In the genomic region with DNA sequence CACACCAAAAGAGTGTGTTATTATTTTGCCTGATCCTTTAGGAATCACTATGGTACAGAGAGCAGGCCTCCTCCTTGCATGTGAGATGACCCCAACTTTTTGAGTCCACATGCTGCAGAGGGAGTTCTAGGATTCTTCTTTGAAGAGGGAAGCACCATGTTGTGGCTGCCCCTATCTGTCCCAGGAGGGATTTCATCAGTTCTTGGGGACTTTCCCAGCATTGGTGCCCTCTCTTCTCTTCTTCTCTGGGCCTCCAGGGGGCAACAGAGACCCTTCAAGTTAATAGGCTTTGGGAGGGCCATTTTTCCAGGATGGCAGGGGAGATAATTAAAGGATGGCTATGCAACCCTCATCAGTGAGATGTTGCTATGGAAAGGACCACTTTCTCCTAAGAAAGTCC, we compare ENCODE assay signal across 8 cellular contexts. TPM values are rescaled to one million over a fixed set of nuclear protein-coding genes. Genes with fewer than 3 reads are reported as not detected.
DNase-seq lines count a peak whose midpoint lies in the region; FAIRE-seq and TF ChIP-seq lines count a peak whose summit lies in the region.

No MANE protein-coding gene starts in this region.

- H3K9me3 ChIP-seq in AG04450 (ENCODE audit: control insufficient read depth, insufficient read depth, low read length) (no peaks in the 10 kb centered on the region), endothelial cell of umbilical vein (replicated peaks; ENCODE audit: control insufficient read depth, insufficient read depth, low read length) (no peaks in the 10 kb centered on the region)

- intact Hi-C loops in endothelial cell of umbilical vein (cut with micrococcal nuclease): loop anchor here (1.0 to 10.0 kb wide), 5 partner anchors 61 to 680 kb away; a partner anchor contains a TSS

- no peaks in the 10 kb centered on the region for H4K20me1 ChIP-seq in endothelial cell of umbilical vein (replicated peaks; ENCODE audit: control insufficient read depth, extremely low read depth, insufficient read depth, low read length)

- H3K27ac ChIP-seq in AG04450 (ENCODE audit: low read depth, low read length): no peak overlapping the region
- H3K27ac ChIP-seq in endothelial cell of umbilical vein (ENCODE audit: insufficient read depth, low read depth, low read length): no peak overlapping the region

- no peak overlapping the region for H3K4me2 ChIP-seq in endothelial cell of umbilical vein (ENCODE audit: insufficient read depth, low read length)

- no peaks in the 10 kb centered on the region for H3K9me1 ChIP-seq in endothelial cell of umbilical vein (replicated peaks; ENCODE audit: control insufficient read depth, extremely low read depth, insufficient read depth, low read length)

- dilution Hi-C loops in endothelial cell of umbilical vein (cut with MboI; ENCODE audit: extremely low pct_ligation_motif_present, low sequenced_read_pairs): no loop called here

- CTCF ChIA-PET in AG04450 (lab: Charles Lee) (interaction anchor here (0.8 to 2.6 kb wide), 5 partner anchors 14 to 147 kb away, joined by 3 to 12 read pairs (median 3); a partner anchor contains a TSS), endothelial cell of umbilical vein (lab: Charles Lee) (interaction anchor here (0.6 to 1.9 kb wide), 14 partner anchors 10 to 262 kb away, joined by 3 to 12 read pairs (median 4); a partner anchor contains a TSS)

- peaks cover 12% of the 10 kb centered on the region for H3K79me2 ChIP-seq in endothelial cell of umbilical vein (ENCODE audit: control insufficient read depth, insufficient read depth, low read length)

- H3K27me3 ChIP-seq in AG04450 (ENCODE audit: control insufficient read depth, insufficient read depth, low read length): no peaks in the 10 kb centered on the region
- H3K27me3 ChIP-seq in endothelial cell of umbilical vein (ENCODE audit: control insufficient read depth in 2 of 2, insufficient read depth in 2 of 2, low read length in 2 of 2): no peaks in the 10 kb centered on the region

- no peak for TF ChIP-seq POLR2A in endothelial cell of umbilical vein (IDR thresholded peaks at IDR 0.05; ENCODE audit: low read depth, low read length)

- H3K4me3 ChIP-seq in AG04450 (ENCODE audit: low read depth, low read length) (no peak overlapping the region), HFF-Myc (replicated peaks; ENCODE audit: low read depth, low read length) (no peak overlapping the region), endothelial cell of umbilical vein (replicated peaks in 1 of 3; ENCODE audit: insufficient read depth in 1 of 3, low read depth in 1 of 3, low read length in 3 of 3) (no peak overlapping the region)

- no peak overlapping the region for H2AFZ ChIP-seq in endothelial cell of umbilical vein (ENCODE audit: low read depth, low read length)

- no TSS peak for BruUV-seq in endothelial cell of umbilical vein (replicated peaks; lab: Mats Ljungman, UMichigan)

- POLR2A ChIA-PET in AG04450 (lab: Yijun Ruan, JAX) (no interaction called here), endothelial cell of umbilical vein (lab: Charles Lee) (no interaction called here)

- no peaks in the 10 kb centered on the region for H3K36me3 ChIP-seq in endothelial cell of umbilical vein (ENCODE audit: control insufficient read depth in 2 of 2, extremely low read depth in 1 of 2, insufficient read depth in 2 of 2, low read length in 2 of 2)

- peaks cover 17% of the 10 kb centered on the region for H3K4me1 ChIP-seq in endothelial cell of umbilical vein (ENCODE audit: control insufficient read depth, extremely low read depth, insufficient read depth, low read length)

- no peak for FAIRE-seq in endothelial cell of umbilical vein (lab: Jason Lieb, UNC)

- TF ChIP-seq CTCF in AG04450 (IDR thresholded peaks at IDR 0.05; ENCODE audit: low read depth, low read length) (peak; percentile 58), GM12874 (IDR thresholded peaks at IDR 0.05; ENCODE audit: insufficient read depth, low read depth, low read length) (peak; percentile 59), HFF-Myc (IDR thresholded peaks at IDR 0.05; ENCODE audit: low read depth, low read length, missing control alignments) (peak; percentile 72), endothelial cell of umbilical vein (IDR thresholded peaks at IDR 0.05; ENCODE audit: extremely low read depth in 1 of 2, insufficient read depth in 1 of 2, low read depth in 1 of 2, low read length in 2 of 2) (peak; percentile 60 to 66)

- DNase-seq in AG04450 (ENCODE audit: low read depth, low spot score) (no peak), HFF-Myc (ENCODE audit: extremely low read depth, low read depth) (peak; percentile 40), MV-4-11 (lab: John Stamatoyannopoulos, UW) (peak; percentile 35), endothelial cell of umbilical vein (ENCODE audit: low read depth, low spot score) (peak; percentile 48), NCI-H146 (lab: John Stamatoyannopoulos, UW) (no peak), COLO829 (ENCODE audit: low spot score) (no peak), DMS79 (lab: John Stamatoyannopoulos, UW) (no peak)

- H3K9ac ChIP-seq in endothelial cell of umbilical vein (replicated peaks; ENCODE audit: extremely low read depth, insufficient read depth, low read length): no peak overlapping the region

TF ChIP-seq in endothelial cell of umbilical vein, 7 proteins besides CTCF, POLR2A, EP300 and RAD21:
- TF ChIP-seq GATA2 (IDR thresholded peaks at IDR 0.05; ENCODE audit: insufficient read depth, insufficient read length, low read depth, low read length): no peak
- no peak for TF ChIP-seq EZH2 (IDR thresholded peaks at IDR 0.05; ENCODE audit: borderline replicate concordance, low read depth, low read length, severe bottlenecking)
- no peak for TF ChIP-seq POLR2AphosphoS5 (IDR thresholded peaks at IDR 0.05; ENCODE audit: insufficient read depth, low read depth, low read length)

RNA-seq across cellular contexts. Expression of a gene that starts 3.6 kb away (rescaled TPM):
- polyA plus RNA-seq in AG04450 (2011; rRNA removed): 33.8 and 41.2 TPM in 2 replicates
- 13.1 and 14.3 TPM in 2 replicates for polyA minus RNA-seq in AG04450 (2011; rRNA and poly(A)+ RNA removed)
- total RNA-seq in endothelial cell of umbilical vein: 1,684 and 1,694 TPM in 2 replicates
- 1.4 and 1.5 TPM in 2 replicates for polyA plus RNA-seq in endothelial cell of umbilical vein
- 1.0 and 1.1 TPM in 2 replicates for polyA plus RNA-seq in endothelial cell of umbilical vein (2011; cell fraction: cytosol; rRNA removed)
- polyA plus RNA-seq in endothelial cell of umbilical vein (2011; cell fraction: nucleus; rRNA removed): 0.88 and 1.1 TPM in 2 replicates
- polyA plus RNA-seq in endothelial cell of umbilical vein (2012): 688 and 1,544 TPM in 2 replicates
- polyA minus RNA-seq in endothelial cell of umbilical vein: 1.3 and 2.3 TPM in 2 replicates
- polyA minus RNA-seq in endothelial cell of umbilical vein (2011; cell fraction: cytosol; rRNA and poly(A)+ RNA removed): not detected
- 0.29 and 0.77 TPM in 2 replicates for polyA minus RNA-seq in endothelial cell of umbilical vein (2011; cell fraction: nucleus; rRNA and poly(A)+ RNA removed)

RNA-seq across cellular contexts. Expression of a gene that starts 14.0 kb away (rescaled TPM):
- 0.87 and 0.97 TPM in 2 replicates for polyA plus RNA-seq in AG04450 (2011; rRNA removed)
- 0.22 and 0.41 TPM in 2 replicates for polyA minus RNA-seq in AG04450 (2011; rRNA and poly(A)+ RNA removed)
- 15.0 and 22.8 TPM in 2 replicates for total RNA-seq in endothelial cell of umbilical vein
- 3.8 and 4.3 TPM in 2 replicates for polyA plus RNA-seq in endothelial cell of umbilical vein
- 3.4 and 3.7 TPM in 2 replicates for polyA plus RNA-seq in endothelial cell of umbilical vein (2011; cell fraction: cytosol; rRNA removed)
- 3.3 and 4.0 TPM in 2 replicates for polyA plus RNA-seq in endothelial cell of umbilical vein (2011; cell fraction: nucleus; rRNA removed)
- 34.8 and 124 TPM in 2 replicates for polyA plus RNA-seq in endothelial cell of umbilical vein (2012)
- polyA minus RNA-seq in endothelial cell of umbilical vein: 4.8 and 5.9 TPM in 2 replicates
- not detected for polyA minus RNA-seq in endothelial cell of umbilical vein (2011; cell fraction: cytosol; rRNA and poly(A)+ RNA removed)
- 0.58 and 0.87 TPM in 2 replicates for polyA minus RNA-seq in endothelial cell of umbilical vein (2011; cell fraction: nucleus; rRNA and poly(A)+ RNA removed)

RNA-seq across cellular contexts. Expression of a gene that starts 49.0 kb away (rescaled TPM):
- polyA plus RNA-seq in AG04450 (2011; rRNA removed) (1.2 and 2.1 TPM in 2 replicates), endothelial cell of umbilical vein (not detected in 2 replicates)
- 0.14 and 0.52 TPM in 2 replicates for polyA minus RNA-seq in AG04450 (2011; rRNA and poly(A)+ RNA removed)
- not detected in 2 replicates for total RNA-seq in endothelial cell of umbilical vein
- polyA plus RNA-seq in endothelial cell of umbilical vein (2011; cell fraction: cytosol; rRNA removed): not detected in 2 replicates
- polyA plus RNA-seq in endothelial cell of umbilical vein (2011; cell fraction: nucleus; rRNA removed): not detected in 2 replicates
- polyA plus RNA-seq in endothelial cell of umbilical vein (2012): not detected in 2 replicates
- not detected in 2 replicates for polyA minus RNA-seq in endothelial cell of umbilical vein
- not detected for polyA minus RNA-seq in endothelial cell of umbilical vein (2011; cell fraction: cytosol; rRNA and poly(A)+ RNA removed)
- not detected in 2 replicates for polyA minus RNA-seq in endothelial cell of umbilical vein (2011; cell fraction: nucleus; rRNA and poly(A)+ RNA removed)

Comparison
In these comparisons a context has a peak if more than half of its experiments do, and no peak if none do; other contexts are left out.
1. DNase-seq: peak in HFF-Myc (single experiment), MV-4-11 (single experiment) and endothelial cell of umbilical vein (single experiment); none in AG04450 (single experiment), NCI-H146 (single experiment), COLO829 (single experiment) and DMS79 (single experiment).
2. Peak in every context shown above with its lines, with median percentiles within 50 percentile points of each other: CTCF ChIP-seq.